15 cellular contexts compared by ENCODE assay signal in the genomic region with DNA sequence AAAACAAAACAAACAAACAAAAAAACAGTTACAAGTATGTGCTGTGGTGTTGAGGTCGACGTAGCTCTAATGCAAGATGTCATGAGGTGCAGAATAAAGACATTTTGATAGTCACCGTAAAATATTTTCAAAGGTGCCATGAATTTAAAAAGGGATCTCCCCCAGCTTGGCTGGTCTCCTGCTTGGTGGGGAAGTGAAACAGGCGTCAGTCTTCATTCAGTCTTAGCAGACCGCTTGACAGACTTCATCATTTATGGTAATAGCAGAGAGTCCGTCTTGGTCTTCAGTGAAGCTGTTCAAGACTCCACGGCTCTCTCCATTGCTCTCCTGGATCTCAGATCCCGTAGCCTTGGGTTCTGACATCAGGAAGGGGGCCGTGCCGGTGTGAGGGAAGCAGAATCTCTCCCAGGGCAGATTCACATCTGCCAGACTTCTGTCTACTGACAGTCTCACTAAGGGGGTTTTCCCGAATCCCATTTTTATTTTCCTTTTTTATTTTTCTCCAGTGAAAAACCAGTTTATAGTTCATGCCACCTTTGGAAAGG. TPM values are rescaled to one million over a fixed set of nuclear protein-coding genes. Genes with fewer than 3 reads are reported as not detected.
DNase-seq lines count a peak whose midpoint lies in the region; ATAC-seq, FAIRE-seq and TF ChIP-seq lines count a peak whose summit lies in the region.
"Had no signal": no experiment of that assay in that cellular context is flagged by ENCODE, and none has a peak within 500 bp of the region (broad histone marks: within the 10 kb centered on the region; RNA-seq: fewer than 3 reads in every experiment).

No MANE protein-coding gene starts in this region.

- DNase-seq in natural killer cell treated with Interleukin-12 subunit alpha and Interleukin-12 subunit beta and Interleukin-15 and Interleukin-18, amount 100 ng/mL, for 72 hours (ENCODE audit: low spot score): no peak
- DNase-seq in natural killer cell: no peak
- no peak for DNase-seq in ovary
- no peak for DNase-seq in chondrocyte (ENCODE audit: low spot score)
- DNase-seq in activated CD4-positive, alpha-beta T cell treated with anti-CD3 and anti-CD28 coated beads, Interleukin-2, amount 10 ng/mL, durations not matched to agents 24 days and 14 days: no peak
- DNase-seq in NCI-H748 (lab: John Stamatoyannopoulos, UW; ENCODE audit: unreplicated experiment): no peak
- DNase-seq: activated effector memory CD4-positive, alpha-beta T cell treated with Interleukin-2 at 50 U/mL for 16 hours; CD8-positive, alpha-beta memory T cell; mesenchymal stem cell had no signal

- WGBS in ovary, 3 donors: 59 to 68% (median 65%) methylated on average over 11 of the region's 11 CpGs

- TF ChIP-seq POLR2A in ovary (IDR thresholded peaks at IDR 0.05): no peak

- H3K27ac ChIP-seq in ovary: peak overlapping the region in 1 of 2 donors; percentile 75
- H3K27ac ChIP-seq: parathyroid adenoma had no signal

- H3K27ac Mint-ChIP-seq in natural killer cell treated with Interleukin-12 subunit alpha and Interleukin-12 subunit beta and Interleukin-15 and Interleukin-18, amount 100 ng/mL, for 72 hours: no peak overlapping the region
- H3K27ac Mint-ChIP-seq in natural killer cell (no peak overlapping the region), chondrocyte (ENCODE audit: unreplicated experiment) (no peak overlapping the region)
- H3K27ac Mint-ChIP-seq in activated CD4-positive, alpha-beta T cell treated with anti-CD3 and anti-CD28 coated beads, Interleukin-2, amount 10 ng/mL, durations not matched to agents 24 days and 14 days: no peak overlapping the region

- peak overlapping the region; percentile 78 for H3K4me3 ChIP-seq in ovary

- no peaks in the 10 kb centered on the region for H3K9me3 Mint-ChIP-seq in natural killer cell treated with Interleukin-12 subunit alpha and Interleukin-12 subunit beta and Interleukin-15 and Interleukin-18, amount 100 ng/mL, for 72 hours
- H3K9me3 Mint-ChIP-seq in natural killer cell: no peaks in the 10 kb centered on the region
- H3K9me3 Mint-ChIP-seq in chondrocyte (ENCODE audit: low read depth): no peaks in the 10 kb centered on the region
- H3K9me3 Mint-ChIP-seq in activated CD4-positive, alpha-beta T cell treated with anti-CD3 and anti-CD28 coated beads, Interleukin-2, amount 10 ng/mL, durations not matched to agents 24 days and 14 days: no peaks in the 10 kb centered on the region

- intact Hi-C loops in natural killer cell (cut with micrococcal nuclease) (no loop called here), ovary (cut with DNase I) (loop anchor here (2.0 to 10.0 kb wide), 5 partner anchors 51 to 449 kb away; no protein-coding TSS in a partner anchor)
- intact Hi-C loops in activated CD4-positive, alpha-beta T cell treated with anti-CD3 and anti-CD28 coated beads, Interleukin-2, amount 10 ng/mL, durations not matched to agents 24 days and 14 days (cut with micrococcal nuclease): no loop called here

- H3K36me3 Mint-ChIP-seq in natural killer cell treated with Interleukin-12 subunit alpha and Interleukin-12 subunit beta and Interleukin-15 and Interleukin-18, amount 100 ng/mL, for 72 hours: no peaks in the 10 kb centered on the region
- H3K36me3 Mint-ChIP-seq in natural killer cell: no peaks in the 10 kb centered on the region
- no peaks in the 10 kb centered on the region for H3K36me3 Mint-ChIP-seq in chondrocyte (ENCODE audit: low read depth)
- H3K36me3 Mint-ChIP-seq in activated CD4-positive, alpha-beta T cell treated with anti-CD3 and anti-CD28 coated beads, Interleukin-2, amount 10 ng/mL, durations not matched to agents 24 days and 14 days (ENCODE audit: low read depth): no peaks in the 10 kb centered on the region
- H3K36me3 Mint-ChIP-seq: CD8-positive, alpha-beta memory T cell had no signal

- TF ChIP-seq CTCF in natural killer cell (IDR thresholded peaks at IDR 0.05): no peak
- TF ChIP-seq CTCF in ovary (IDR thresholded peaks at IDR 0.05): no peak
- TF ChIP-seq CTCF in chondrocyte (IDR thresholded peaks at IDR 0.05): no peak

- no peak for ATAC-seq in natural killer cell treated with Interleukin-12 subunit alpha and Interleukin-12 subunit beta and Interleukin-15 and Interleukin-18, amount 100 ng/mL, for 72 hours
- ATAC-seq in natural killer cell (no peak), GM18858 (IDR thresholded peaks at IDR 0.05; ENCODE audit: unreplicated experiment) (no peak)

- H3K36me3 ChIP-seq in ovary: no peaks in the 10 kb centered on the region

- peaks cover 4% of the 10 kb centered on the region in 2 donors for H3K4me1 Mint-ChIP-seq in natural killer cell treated with Interleukin-12 subunit alpha and Interleukin-12 subunit beta and Interleukin-15 and Interleukin-18, amount 100 ng/mL, for 72 hours (ENCODE audit: low read depth in 2 of 2)
- no peaks in the 10 kb centered on the region for H3K4me1 Mint-ChIP-seq in natural killer cell
- peaks cover 3% of the 10 kb centered on the region for H3K4me1 Mint-ChIP-seq in chondrocyte (ENCODE audit: low read depth)
- no peaks in the 10 kb centered on the region for H3K4me1 Mint-ChIP-seq in activated CD4-positive, alpha-beta T cell treated with anti-CD3 and anti-CD28 coated beads, Interleukin-2, amount 10 ng/mL, durations not matched to agents 24 days and 14 days

- peaks cover 40 to 61% of the 10 kb centered on the region in 2 donors for H3K27me3 Mint-ChIP-seq in natural killer cell treated with Interleukin-12 subunit alpha and Interleukin-12 subunit beta and Interleukin-15 and Interleukin-18, amount 100 ng/mL, for 72 hours
- peaks cover 54 to 72% of the 10 kb centered on the region in 2 donors for H3K27me3 Mint-ChIP-seq in natural killer cell (ENCODE audit: low read depth in 2 of 2)
- H3K27me3 Mint-ChIP-seq in chondrocyte (ENCODE audit: low read depth): peaks cover 56% of the 10 kb centered on the region
- H3K27me3 Mint-ChIP-seq in activated CD4-positive, alpha-beta T cell treated with anti-CD3 and anti-CD28 coated beads, Interleukin-2, amount 10 ng/mL, durations not matched to agents 24 days and 14 days: peaks cover 36% of the 10 kb centered on the region

- H3K27me3 ChIP-seq in ovary: no peaks in the 10 kb centered on the region

- no peaks in the 10 kb centered on the region for H3K9me3 ChIP-seq in ovary

- H3K4me3 Mint-ChIP-seq in natural killer cell treated with Interleukin-12 subunit alpha and Interleukin-12 subunit beta and Interleukin-15 and Interleukin-18, amount 100 ng/mL, for 72 hours: peak overlapping the region; percentile 49
- no peak overlapping the region for H3K4me3 Mint-ChIP-seq in natural killer cell
- no peak overlapping the region for H3K4me3 Mint-ChIP-seq in chondrocyte (ENCODE audit: unreplicated experiment)
- no peak overlapping the region for H3K4me3 Mint-ChIP-seq in activated CD4-positive, alpha-beta T cell treated with anti-CD3 and anti-CD28 coated beads, Interleukin-2, amount 10 ng/mL, durations not matched to agents 24 days and 14 days

- no peak for TF ChIP-seq EP300 in ovary (IDR thresholded peaks at IDR 0.05)

- FAIRE-seq in endometrium (lab: Jason Lieb, UNC): peak; percentile 12
- FAIRE-seq: A204.1 had no signal

- peaks cover 8% of the 10 kb centered on the region for H3K4me1 ChIP-seq in ovary (ENCODE audit: insufficient read depth)

RNA-seq across cellular contexts. Expression of a gene that starts 1.6 kb away (rescaled TPM):
- total RNA-seq in natural killer cell treated with Interleukin-12 subunit alpha and Interleukin-12 subunit beta and Interleukin-15 and Interleukin-18, amount 100 ng/mL, for 72 hours: 1 to 10 TPM in 1 of 2 donors, not detected in 1; 1.4 TPM
- total RNA-seq in natural killer cell (1 to 10 TPM in 1 of 3 donors, under 1 TPM in 2; 0.09 to 5.5 (median 0.99) TPM), ovary (10 to 100 TPM in 5 of 7 donors, 1 to 10 TPM in 2; 4.8 to 40.5 (median 18.6) TPM), chondrocyte (0.10 TPM in 2 of 3 replicates, not detected in the other)
- polyA plus RNA-seq in ovary: 10 to 100 TPM in 1 of 2 donors, 1 to 10 TPM in 1; 9.5 to 20.2 TPM
- total RNA-seq in activated CD4-positive, alpha-beta T cell treated with anti-CD3 and anti-CD28 coated beads, Interleukin-2, amount 10 ng/mL, durations not matched to agents 24 days and 14 days: not detected in 2 replicates
- total RNA-seq: activated CD8-positive, alpha-beta memory T cell treated with anti-CD3 and anti-CD28 coated beads for 36 hours; CD8-positive, alpha-beta memory T cell; SK-MEL-5 had no signal
- polyA plus RNA-seq: CD8-positive, alpha-beta memory T cell had no signal

Comparison
In these comparisons a context has a peak if more than half of its experiments do, and no peak if none do; other contexts are left out.
1. intact Hi-C loops: an anchor here in ovary (2.0 to 10.0 kb wide); none called in natural killer cell and activated CD4-positive, alpha-beta T cell treated with anti-CD3 and anti-CD28 coated beads, Interleukin-2, amount 10 ng/mL, durations not matched to agents 24 days and 14 days.